ENCODE assay signal across 10 cellular contexts in the genomic region with DNA sequence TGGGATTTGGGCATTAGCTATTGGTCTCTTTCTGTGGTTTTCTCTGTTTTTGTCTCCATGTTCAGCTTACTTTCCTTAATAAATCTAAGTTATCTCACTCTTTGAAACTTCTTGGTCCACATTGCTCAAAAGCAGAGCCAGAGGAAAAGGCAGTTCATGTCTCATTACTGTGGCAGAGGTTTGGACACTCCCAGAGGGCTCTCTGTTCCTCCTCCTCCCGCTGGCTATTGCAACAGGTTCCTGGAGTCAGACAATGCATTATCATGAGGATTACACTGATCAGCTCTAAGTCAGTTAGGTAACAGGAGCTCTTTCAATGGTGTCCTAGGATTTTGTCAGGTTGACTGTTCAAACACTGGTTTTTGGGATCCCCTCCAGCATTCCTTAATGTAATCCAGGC.
A peak's percentile ranks its signal among the peaks of the same experiment; 100 is the strongest.
DNase-seq lines count a peak whose midpoint lies in the region; ATAC-seq, FAIRE-seq and TF ChIP-seq lines count a peak whose summit lies in the region.
"Had no signal": no experiment of that assay in that cellular context is flagged by ENCODE, and none has a peak within 500 bp of the region (broad histone marks: within the 10 kb centered on the region; RNA-seq: fewer than 3 reads in every experiment).

No MANE protein-coding gene starts in this region.

- DNase-seq in GOT3 (lab: John Stamatoyannopoulos, UW) (peak; percentile 5), glomerular visceral epithelial cell (ENCODE audit: extremely low spot score) (peak; percentile 23), progenitor cell of endocrine pancreas (ENCODE audit: low spot score, unreplicated experiment) (no peak), GM19239 (ENCODE audit: insufficient read length, low spot score) (no peak), NCI-H187 treated with DMSO at 0.1 percent for 48 hours (lab: John Stamatoyannopoulos, UW) (no peak)
- DNase-seq: activated B cell treated with CpG ODN at 0.5 μM for 24 hours; stimulated activated CD4-positive, alpha-beta T cell treated with anti-CD3 and anti-CD28 coated beads, Interleukin-12 subunit alpha, Interleukin-12 subunit beta, amount 100 ng/mL, for 4 hours had no signal

- H3K27me3 Mint-ChIP-seq in progenitor cell of endocrine pancreas: no peaks in the 10 kb centered on the region
- H3K27me3 Mint-ChIP-seq: activated B cell treated with CpG ODN at 0.5 μM for 24 hours had no signal

- H3K4me1 Mint-ChIP-seq in progenitor cell of endocrine pancreas (ENCODE audit: low read depth): peaks cover 58% of the 10 kb centered on the region
- H3K4me1 Mint-ChIP-seq: activated B cell treated with CpG ODN at 0.5 μM for 24 hours had no signal

- H3K4me3 Mint-ChIP-seq in progenitor cell of endocrine pancreas (ENCODE audit: low read depth): no peak overlapping the region
- H3K4me3 Mint-ChIP-seq: activated B cell treated with CpG ODN at 0.5 μM for 24 hours had no signal

- ATAC-seq in SK-N-SH treated with all-trans-retinoic acid at 6 μM for 48 hours (peak; percentile 40), GM21367 (IDR thresholded peaks at IDR 0.05; ENCODE audit: unreplicated experiment) (no peak), GM18907 (IDR thresholded peaks at IDR 0.05; ENCODE audit: unreplicated experiment) (no peak)

- TF ChIP-seq CTCF in progenitor cell of endocrine pancreas (IDR thresholded peaks at IDR 0.05; ENCODE audit: unreplicated experiment): no peak

- H3K27ac Mint-ChIP-seq in progenitor cell of endocrine pancreas: peak overlapping the region; percentile 7
- H3K27ac Mint-ChIP-seq: activated B cell treated with CpG ODN at 0.5 μM for 24 hours had no signal

- no peaks in the 10 kb centered on the region for H3K9me3 Mint-ChIP-seq in progenitor cell of endocrine pancreas (ENCODE audit: low read depth)
- H3K9me3 Mint-ChIP-seq: activated B cell treated with CpG ODN at 0.5 μM for 24 hours had no signal

- H3K36me3 Mint-ChIP-seq in progenitor cell of endocrine pancreas (ENCODE audit: insufficient read depth): no peaks in the 10 kb centered on the region

- no peak for FAIRE-seq in GM19239 (lab: Jason Lieb, UNC)

TF ChIP-seq in SK-N-SH treated with all-trans-retinoic acid at 6 μM for 48 hours, 23 proteins besides CTCF, POLR2A, EP300 and RAD21:
- TF ChIP-seq, protein P1, sequence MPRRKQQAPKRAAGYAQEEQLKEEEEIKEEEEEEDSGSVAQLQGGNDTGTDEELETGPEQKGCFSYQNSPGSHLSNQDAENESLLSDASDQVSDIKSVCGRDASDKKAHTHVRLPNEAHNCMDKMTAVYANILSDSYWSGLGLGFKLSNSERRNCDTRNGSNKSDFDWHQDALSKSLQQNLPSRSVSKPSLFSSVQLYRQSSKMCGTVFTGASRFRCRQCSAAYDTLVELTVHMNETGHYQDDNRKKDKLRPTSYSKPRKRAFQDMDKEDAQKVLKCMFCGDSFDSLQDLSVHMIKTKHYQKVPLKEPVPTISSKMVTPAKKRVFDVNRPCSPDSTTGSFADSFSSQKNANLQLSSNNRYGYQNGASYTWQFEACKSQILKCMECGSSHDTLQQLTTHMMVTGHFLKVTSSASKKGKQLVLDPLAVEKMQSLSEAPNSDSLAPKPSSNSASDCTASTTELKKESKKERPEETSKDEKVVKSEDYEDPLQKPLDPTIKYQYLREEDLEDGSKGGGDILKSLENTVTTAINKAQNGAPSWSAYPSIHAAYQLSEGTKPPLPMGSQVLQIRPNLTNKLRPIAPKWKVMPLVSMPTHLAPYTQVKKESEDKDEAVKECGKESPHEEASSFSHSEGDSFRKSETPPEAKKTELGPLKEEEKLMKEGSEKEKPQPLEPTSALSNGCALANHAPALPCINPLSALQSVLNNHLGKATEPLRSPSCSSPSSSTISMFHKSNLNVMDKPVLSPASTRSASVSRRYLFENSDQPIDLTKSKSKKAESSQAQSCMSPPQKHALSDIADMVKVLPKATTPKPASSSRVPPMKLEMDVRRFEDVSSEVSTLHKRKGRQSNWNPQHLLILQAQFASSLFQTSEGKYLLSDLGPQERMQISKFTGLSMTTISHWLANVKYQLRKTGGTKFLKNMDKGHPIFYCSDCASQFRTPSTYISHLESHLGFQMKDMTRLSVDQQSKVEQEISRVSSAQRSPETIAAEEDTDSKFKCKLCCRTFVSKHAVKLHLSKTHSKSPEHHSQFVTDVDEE (CRISPR knock-in tag; IDR thresholded peaks at IDR 0.05): no peak
- TF ChIP-seq ZC3H10 (CRISPR knock-in tag; IDR thresholded peaks at IDR 0.05): no peak
- no peak for TF ChIP-seq POU6F1 (CRISPR knock-in tag; IDR thresholded peaks at IDR 0.05; ENCODE audit: borderline replicate concordance, low read depth)

Comparison
In these comparisons a context has a peak if more than half of its experiments do, and no peak if none do; other contexts are left out.
1. DNase-seq: peak in GOT3 (single experiment) and glomerular visceral epithelial cell (single experiment); none in progenitor cell of endocrine pancreas (single experiment), GM19239 (single experiment) and NCI-H187 treated with DMSO at 0.1 percent for 48 hours (single experiment).